In genomic region chr2:240147382-240147781, GRCh38 we compare ENCODE assay signal across 1 cellular context.
TF ChIP-seq lines count a peak whose summit lies in the region.

No MANE protein-coding gene starts in this region.

TF ChIP-seq in HEK293, 187 proteins besides CTCF, POLR2A, EP300 and RAD21 (continued from another document):
- TF ChIP-seq, protein P1, sequence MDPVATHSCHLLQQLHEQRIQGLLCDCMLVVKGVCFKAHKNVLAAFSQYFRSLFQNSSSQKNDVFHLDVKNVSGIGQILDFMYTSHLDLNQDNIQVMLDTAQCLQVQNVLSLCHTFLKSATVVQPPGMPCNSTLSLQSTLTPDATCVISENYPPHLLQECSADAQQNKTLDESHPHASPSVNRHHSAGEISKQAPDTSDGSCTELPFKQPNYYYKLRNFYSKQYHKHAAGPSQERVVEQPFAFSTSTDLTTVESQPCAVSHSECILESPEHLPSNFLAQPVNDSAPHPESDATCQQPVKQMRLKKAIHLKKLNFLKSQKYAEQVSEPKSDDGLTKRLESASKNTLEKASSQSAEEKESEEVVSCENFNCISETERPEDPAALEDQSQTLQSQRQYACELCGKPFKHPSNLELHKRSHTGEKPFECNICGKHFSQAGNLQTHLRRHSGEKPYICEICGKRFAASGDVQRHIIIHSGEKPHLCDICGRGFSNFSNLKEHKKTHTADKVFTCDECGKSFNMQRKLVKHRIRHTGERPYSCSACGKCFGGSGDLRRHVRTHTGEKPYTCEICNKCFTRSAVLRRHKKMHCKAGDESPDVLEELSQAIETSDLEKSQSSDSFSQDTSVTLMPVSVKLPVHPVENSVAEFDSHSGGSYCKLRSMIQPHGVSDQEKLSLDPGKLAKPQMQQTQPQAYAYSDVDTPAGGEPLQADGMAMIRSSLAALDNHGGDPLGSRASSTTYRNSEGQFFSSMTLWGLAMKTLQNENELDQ (tag by site-specific recombination; IDR thresholded peaks at IDR 0.05; ENCODE audit: low read depth): no peak
- TF ChIP-seq ZNF624 (tag by site-specific recombination; IDR thresholded peaks at IDR 0.05) (no peak), ZNF837 (tag by site-specific recombination; IDR thresholded peaks at IDR 0.05) (no peak)
